ENCODE assay signal across 11 cellular contexts in genomic region chr12:15001733-15002471, GRCh38. TPM values are rescaled to one million over a fixed set of nuclear protein-coding genes. Genes with fewer than 3 reads are reported as not detected.
DNase-seq lines count a peak whose midpoint lies in the region; ATAC-seq, FAIRE-seq and TF ChIP-seq lines count a peak whose summit lies in the region.
"Had no signal": no experiment of that assay in that cellular context is flagged by ENCODE, and none has a peak within 500 bp of the region (broad histone marks: within the 10 kb centered on the region; RNA-seq: fewer than 3 reads in every experiment).

No MANE protein-coding gene starts in this region.

- H2BK15ac ChIP-seq in mesendoderm (replicated peaks; ENCODE audit: low read depth), result no peak overlapping the region

- no peak overlapping the region for H3K4me3 Mint-ChIP-seq in activated naive CD4-positive, alpha-beta T cell treated with anti-CD3 and anti-CD28 coated beads for 36 hours
- H3K4me3 Mint-ChIP-seq: central memory CD8-positive, alpha-beta T cell had no signal

- no peak for TF ChIP-seq POLR2A in GM12892 (IDR thresholded peaks at IDR 0.05; ENCODE audit: low read depth, low read length)

- DNase-seq in DMS153 treated with DMSO at 0.1 percent for 48 hours (lab: John Stamatoyannopoulos, UW; ENCODE audit: unreplicated experiment), result peak; percentile 32
- DNase-seq in DMS153 (lab: John Stamatoyannopoulos, UW), result no peak
- DNase-seq in epithelial cell of esophagus (ENCODE audit: low read depth), result peak; percentile 11
- DNase-seq in mesendoderm, result peak; percentile 67
- peak; percentile 57 to 87 for DNase-seq in tibial artery
- no peak for DNase-seq in GM12892 (ENCODE audit: insufficient read length)
- DNase-seq in activated naive CD4-positive, alpha-beta T cell treated with anti-CD3 and anti-CD28 coated beads for 36 hours, result no peak

- no peak overlapping the region for H3K9ac ChIP-seq in mesendoderm (ENCODE audit: low read length)

- H2BK5ac ChIP-seq in mesendoderm (ENCODE audit: low read length), result no peak overlapping the region

- no peaks in the 10 kb centered on the region for H3K9me3 ChIP-seq in tibial artery

- no peaks in the 10 kb centered on the region for H3K4me1 ChIP-seq in mesendoderm (ENCODE audit: control insufficient read depth, low read depth, low read length)
- peaks cover 0 to 35% (median 9%) of the 10 kb centered on the region in 4 donors for H3K4me1 ChIP-seq in tibial artery

- no peak overlapping the region for H3K4ac ChIP-seq in mesendoderm (ENCODE audit: low read depth, low read length)

- no peak overlapping the region for H3K23ac ChIP-seq in mesendoderm (ENCODE audit: low read length)

- no peak overlapping the region for H2BK120ac ChIP-seq in mesendoderm (ENCODE audit: low read depth, low read length)

- no peaks in the 10 kb centered on the region for H3K4me1 Mint-ChIP-seq in activated naive CD4-positive, alpha-beta T cell treated with anti-CD3 and anti-CD28 coated beads for 36 hours (ENCODE audit: low read depth)
- H3K4me1 Mint-ChIP-seq: central memory CD8-positive, alpha-beta T cell had no signal

- H3K36me3 ChIP-seq in mesendoderm (ENCODE audit: control insufficient read depth, insufficient read depth, low read length) (no peaks in the 10 kb centered on the region), tibial artery (no peaks in the 10 kb centered on the region)

- no peaks in the 10 kb centered on the region for H3K79me1 ChIP-seq in mesendoderm (ENCODE audit: low read length)

- no peak overlapping the region for H2AK5ac ChIP-seq in mesendoderm (ENCODE audit: low read length)

- H3K4me3 ChIP-seq in epithelial cell of esophagus (ENCODE audit: low read length) (no peak overlapping the region), mesendoderm (ENCODE audit: low read length) (no peak overlapping the region), tibial artery (no peak overlapping the region)

- no peak overlapping the region for H4K8ac ChIP-seq in mesendoderm (ENCODE audit: low read depth, low read length)

- intact Hi-C loops in tibial artery (cut with DNase I; ENCODE audit: low total_unique reads), result loop anchor here (5.0 kb wide), 1 partner anchor 220 kb away; the partner anchor contains the start of gene RERG
- intact Hi-C loops in activated naive CD4-positive, alpha-beta T cell treated with anti-CD3 and anti-CD28 coated beads for 36 hours (cut with micrococcal nuclease), result no loop called here

- H3K9me3 Mint-ChIP-seq in activated naive CD4-positive, alpha-beta T cell treated with anti-CD3 and anti-CD28 coated beads for 36 hours, result no peaks in the 10 kb centered on the region
- H3K9me3 Mint-ChIP-seq: central memory CD8-positive, alpha-beta T cell had no signal

- CTCF ChIA-PET in activated naive CD4-positive, alpha-beta T cell treated with anti-CD3 and anti-CD28 coated beads for 36 hours (lab: Charles Lee), result interaction anchor here (1.1 to 1.2 kb wide), 2 partner anchors 156 to 285 kb away, joined by 4 read pairs; no protein-coding TSS in a partner anchor

- TF ChIP-seq CTCF in epithelial cell of esophagus (IDR thresholded peaks at IDR 0.05; ENCODE audit: insufficient read depth, low read depth, low read length, missing control alignments) (no peak), tibial artery (IDR thresholded peaks at IDR 0.05) (no peak)

- peak overlapping the region; percentile 50 for H3K56ac ChIP-seq in mesendoderm (ENCODE audit: low read length)

- no peak overlapping the region for H3K27ac ChIP-seq in mesendoderm (ENCODE audit: low read depth, low read length)
- peak overlapping the region; percentile 25 to 45 for H3K27ac ChIP-seq in tibial artery

- no CpG with 5 or more reads among the region's 8 CpGs for WGBS in mesendoderm (ENCODE audit: extremely low coverage, insufficient coverage, low lambda C conversion rate)

- no peaks in the 10 kb centered on the region for H3K27me3 ChIP-seq in mesendoderm (ENCODE audit: insufficient read depth, low read length, poor library complexity)
- H3K27me3 ChIP-seq in tibial artery, result no peaks in the 10 kb centered on the region

- H3K4me2 ChIP-seq in mesendoderm (ENCODE audit: low read length), result no peak overlapping the region

- H3K79me2 ChIP-seq in mesendoderm (ENCODE audit: control insufficient read depth, insufficient read depth, low read length), result no peaks in the 10 kb centered on the region

- no peak overlapping the region for H4K5ac ChIP-seq in mesendoderm (ENCODE audit: low read length)

- peaks cover 16% of the 10 kb centered on the region for H3K27me3 Mint-ChIP-seq in activated naive CD4-positive, alpha-beta T cell treated with anti-CD3 and anti-CD28 coated beads for 36 hours (ENCODE audit: low read depth)

- H3K18ac ChIP-seq in mesendoderm (ENCODE audit: low read length), result no peak overlapping the region

- FAIRE-seq in GM12892 (lab: Jason Lieb, UNC), result no peak
- FAIRE-seq: A204.1 had no signal

- H3K36me3 Mint-ChIP-seq in activated naive CD4-positive, alpha-beta T cell treated with anti-CD3 and anti-CD28 coated beads for 36 hours (ENCODE audit: low read depth), result no peaks in the 10 kb centered on the region

- ATAC-seq in HG03469 (IDR thresholded peaks at IDR 0.05; ENCODE audit: unreplicated experiment), result no peak

- H3K27ac Mint-ChIP-seq in activated naive CD4-positive, alpha-beta T cell treated with anti-CD3 and anti-CD28 coated beads for 36 hours, result no peak overlapping the region

RNA-seq across cellular contexts. Expression of gene PDE6H, which starts 29.1 kb away (rescaled TPM):
- polyA plus RNA-seq in mesendoderm (2013, experiment 1 of 2), result not detected
- polyA plus RNA-seq in mesendoderm (2013, experiment 2 of 2), result not detected
- not detected for polyA plus RNA-seq in GM12892 (2012; ENCODE audit: missing spikeins)
- not detected for total RNA-seq in activated naive CD4-positive, alpha-beta T cell treated with anti-CD3 and anti-CD28 coated beads for 36 hours
- total RNA-seq: osteocyte had no signal

RNA-seq across cellular contexts. Expression of gene ARHGDIB, which starts 40.5 kb away (rescaled TPM):
- polyA plus RNA-seq in mesendoderm (2013, experiment 1 of 2), result 9.5 TPM
- polyA plus RNA-seq in mesendoderm (2013, experiment 2 of 2), result 9.5 TPM
- polyA plus RNA-seq in GM12892 (2012; ENCODE audit: missing spikeins), result 970 TPM
- 100 to 1,000 TPM; 663 to 730 TPM for total RNA-seq in activated naive CD4-positive, alpha-beta T cell treated with anti-CD3 and anti-CD28 coated beads for 36 hours

Comparison
In these comparisons a context has a peak if more than half of its experiments do, and no peak if none do; other contexts are left out.
1. DNase-seq: peak in DMS153 treated with DMSO at 0.1 percent for 48 hours (single experiment), epithelial cell of esophagus (single experiment), mesendoderm (single experiment) and tibial artery (2 of 2); none in DMS153 (single experiment), GM12892 (single experiment) and activated naive CD4-positive, alpha-beta T cell treated with anti-CD3 and anti-CD28 coated beads for 36 hours (single experiment).